8 cellular contexts compared by ENCODE assay signal in the genomic region with DNA sequence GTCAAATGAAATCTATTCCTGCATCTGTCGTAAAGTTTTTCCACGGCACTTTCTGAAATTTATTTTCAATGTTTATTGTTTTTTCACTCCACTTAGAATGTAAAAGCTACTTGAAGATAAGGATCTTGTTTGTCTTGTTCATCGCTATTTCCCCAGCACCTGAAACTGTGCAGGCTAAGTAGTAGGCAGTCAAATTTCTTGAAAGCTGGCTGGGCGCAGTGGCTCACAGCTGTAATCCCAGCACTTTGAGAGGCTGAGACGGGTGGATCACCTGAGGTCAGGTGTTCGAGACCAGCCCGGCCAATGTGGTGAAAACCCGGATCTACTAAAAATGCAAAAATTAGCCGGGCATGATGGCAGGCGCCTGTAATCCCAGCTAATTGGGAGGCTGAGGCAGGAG.
DNase-seq lines count a peak whose midpoint lies in the region; ATAC-seq and TF ChIP-seq lines count a peak whose summit lies in the region.
"Not testable (repeated sequence)": the region's sequence is repeated elsewhere in the genome, so short reads cannot be mapped to it uniquely, and the experiment has no call there.

No MANE protein-coding gene starts in this region.

- peak overlapping the region; percentile 82 for H3K27ac ChIP-seq in 22Rv1
- not testable (repeated sequence) for H3K27ac ChIP-seq in naive thymus-derived CD4-positive, alpha-beta T cell (ENCODE audit: low read depth, low read length); trophoblast cell (ENCODE audit: low read depth, low read length)

- peak overlapping the region; percentile 14 for H3K4me3 Mint-ChIP-seq in T-helper 1 cell treated with Interleukin-12 subunit alpha and Interleukin-12 subunit beta and Interleukin-4 antibody, amounts not matched to agents 30 μg/mL and 1 μg/mL, for 36 hours
- H3K4me3 Mint-ChIP-seq in activated CD4-positive, alpha-beta T cell treated with anti-CD3 and anti-CD28 coated beads, Interleukin-2, amount 10 ng/mL, durations not matched to agents 7 days and 5 days: peak overlapping the region; percentile 25
- H3K4me3 Mint-ChIP-seq in activated naive CD4-positive, alpha-beta T cell treated with anti-CD3 and anti-CD28 coated beads, Interleukin-2, amount 10 ng/mL, durations not matched to agents 7 days and 5 days: peak overlapping the region; percentile 37
- peak overlapping the region; percentile 42 for H3K4me3 Mint-ChIP-seq in central memory CD8-positive, alpha-beta T cell
- peak overlapping the region in 7 of 10 donors; percentile 21 to 88 (median 40) for H3K4me3 Mint-ChIP-seq in naive thymus-derived CD4-positive, alpha-beta T cell

- H3K18ac ChIP-seq in trophoblast cell (ENCODE audit: low read length): not testable (repeated sequence)

- H3K36me3 ChIP-seq in naive thymus-derived CD4-positive, alpha-beta T cell (ENCODE audit: control insufficient read depth in 2 of 3, insufficient read depth in 3 of 3, low read length in 3 of 3); trophoblast cell (ENCODE audit: control insufficient read depth in 1 of 2, insufficient read depth in 2 of 2, low read length in 2 of 2): not testable (repeated sequence)

- not testable (repeated sequence) for H2AK5ac ChIP-seq in trophoblast cell (ENCODE audit: low read length)

- H3K79me2 ChIP-seq in trophoblast cell (ENCODE audit: control insufficient read depth, insufficient read depth, low read length, poor library complexity): not testable (repeated sequence)

- CTCF ChIA-PET in activated CD4-positive, alpha-beta T cell treated with anti-CD3 and anti-CD28 coated beads, Interleukin-2, amount 10 ng/mL, durations not matched to agents 7 days and 5 days (lab: Charles Lee); activated naive CD4-positive, alpha-beta T cell treated with anti-CD3 and anti-CD28 coated beads, Interleukin-2, amount 10 ng/mL, durations not matched to agents 7 days and 5 days (lab: Charles Lee); naive thymus-derived CD4-positive, alpha-beta T cell (lab: Charles Lee): not testable (repeated sequence)

- not testable (repeated sequence) for H2AFZ ChIP-seq in trophoblast cell (ENCODE audit: insufficient read depth, low read length, poor library complexity)

- H2BK12ac ChIP-seq in trophoblast cell (ENCODE audit: low read length): not testable (repeated sequence)

- H4K12ac ChIP-seq in trophoblast cell (ENCODE audit: low read depth, low read length): not testable (repeated sequence)

- H3K4me1 ChIP-seq in naive thymus-derived CD4-positive, alpha-beta T cell (ENCODE audit: control insufficient read depth in 2 of 2, insufficient read depth in 2 of 2, low read length in 2 of 2); trophoblast cell (ENCODE audit: control insufficient read depth in 1 of 2, insufficient read depth in 2 of 2, low read length in 2 of 2): not testable (repeated sequence)

- H3K36me3 Mint-ChIP-seq in T-helper 1 cell treated with Interleukin-12 subunit alpha and Interleukin-12 subunit beta and Interleukin-4 antibody, amounts not matched to agents 30 μg/mL and 1 μg/mL, for 36 hours (ENCODE audit: low read depth); activated CD4-positive, alpha-beta T cell treated with anti-CD3 and anti-CD28 coated beads, Interleukin-2, amount 10 ng/mL, durations not matched to agents 7 days and 5 days (ENCODE audit: low read depth); activated naive CD4-positive, alpha-beta T cell treated with anti-CD3 and anti-CD28 coated beads, Interleukin-2, amount 10 ng/mL, durations not matched to agents 7 days and 5 days; central memory CD8-positive, alpha-beta T cell (ENCODE audit: insufficient read depth); naive thymus-derived CD4-positive, alpha-beta T cell: not testable (repeated sequence)

- not testable (repeated sequence) for H3K9ac ChIP-seq in trophoblast cell (ENCODE audit: low read length)

- H3K4ac ChIP-seq in trophoblast cell (ENCODE audit: low read depth, low read length): not testable (repeated sequence)

- not testable (repeated sequence) for H2BK5ac ChIP-seq in trophoblast cell (ENCODE audit: low read depth, low read length, poor library complexity)

- H4K8ac ChIP-seq in trophoblast cell (ENCODE audit: low read depth, low read length): not testable (repeated sequence)

- not testable (repeated sequence) for H4K91ac ChIP-seq in trophoblast cell (ENCODE audit: low read depth, low read length)

- H3K14ac ChIP-seq in trophoblast cell (ENCODE audit: low read length): not testable (repeated sequence)

- not testable (repeated sequence) for H2BK120ac ChIP-seq in trophoblast cell (ENCODE audit: insufficient read depth, low read length, poor library complexity)

- not testable (repeated sequence) for H3K9me3 ChIP-seq in naive thymus-derived CD4-positive, alpha-beta T cell (ENCODE audit: control insufficient read depth in 2 of 3, low read length in 3 of 3); trophoblast cell (ENCODE audit: insufficient read depth, low read depth, low read length)

- H3K4me1 Mint-ChIP-seq in T-helper 1 cell treated with Interleukin-12 subunit alpha and Interleukin-12 subunit beta and Interleukin-4 antibody, amounts not matched to agents 30 μg/mL and 1 μg/mL, for 36 hours (ENCODE audit: low read depth); activated CD4-positive, alpha-beta T cell treated with anti-CD3 and anti-CD28 coated beads, Interleukin-2, amount 10 ng/mL, durations not matched to agents 7 days and 5 days; central memory CD8-positive, alpha-beta T cell; naive thymus-derived CD4-positive, alpha-beta T cell: not testable (repeated sequence)
- peaks cover 13% of the 10 kb centered on the region for H3K4me1 Mint-ChIP-seq in activated naive CD4-positive, alpha-beta T cell treated with anti-CD3 and anti-CD28 coated beads, Interleukin-2, amount 10 ng/mL, durations not matched to agents 7 days and 5 days

- intact Hi-C loops in naive thymus-derived CD4-positive, alpha-beta T cell (cut with micrococcal nuclease): not testable (repeated sequence)

- not testable (repeated sequence) for H3K4me2 ChIP-seq in trophoblast cell (ENCODE audit: low read length)

- ATAC-seq in central memory CD8-positive, alpha-beta T cell (replicated peaks; ENCODE audit: extremely low read depth, poor library complexity, severe bottlenecking); naive thymus-derived CD4-positive, alpha-beta T cell: not testable (repeated sequence)

- H3K27ac Mint-ChIP-seq in T-helper 1 cell treated with Interleukin-12 subunit alpha and Interleukin-12 subunit beta and Interleukin-4 antibody, amounts not matched to agents 30 μg/mL and 1 μg/mL, for 36 hours; activated CD4-positive, alpha-beta T cell treated with anti-CD3 and anti-CD28 coated beads, Interleukin-2, amount 10 ng/mL, durations not matched to agents 7 days and 5 days; activated naive CD4-positive, alpha-beta T cell treated with anti-CD3 and anti-CD28 coated beads, Interleukin-2, amount 10 ng/mL, durations not matched to agents 7 days and 5 days; central memory CD8-positive, alpha-beta T cell (ENCODE audit: low read depth); naive thymus-derived CD4-positive, alpha-beta T cell: not testable (repeated sequence)

- TF ChIP-seq CTCF in 22Rv1 (IDR thresholded peaks at IDR 0.05); LNCaP clone FGC (IDR thresholded peaks at IDR 0.05; ENCODE audit: control insufficient read depth, extremely low read depth, insufficient read depth): not testable (repeated sequence)

- H3K79me1 ChIP-seq in trophoblast cell (ENCODE audit: low read length): not testable (repeated sequence)

- H3K4me3 ChIP-seq in LNCaP clone FGC (ENCODE audit: low read depth, low read length); naive thymus-derived CD4-positive, alpha-beta T cell (ENCODE audit: low read length); trophoblast cell (ENCODE audit: low read depth, low read length): not testable (repeated sequence)

- H3K23ac ChIP-seq in trophoblast cell (ENCODE audit: low read length): not testable (repeated sequence)

- WGBS in trophoblast cell (ENCODE audit: extremely low coverage, insufficient coverage, insufficient read length): no CpG with 5 or more reads among the region's 10 CpGs

- DNase-seq in LNCaP clone FGC (ENCODE audit: low read depth) (peak; percentile 13), trophoblast cell (peak; percentile 39 to 66)
- DNase-seq in activated CD4-positive, alpha-beta T cell treated with anti-CD3 and anti-CD28 coated beads, Interleukin-2, amount 10 ng/mL, durations not matched to agents 7 days and 5 days; activated naive CD4-positive, alpha-beta T cell treated with anti-CD3 and anti-CD28 coated beads, Interleukin-2, amount 10 ng/mL, durations not matched to agents 7 days and 5 days; central memory CD8-positive, alpha-beta T cell (ENCODE audit: low spot score in 2 of 2); naive thymus-derived CD4-positive, alpha-beta T cell: not testable (repeated sequence)

- POLR2A ChIA-PET in activated CD4-positive, alpha-beta T cell treated with anti-CD3 and anti-CD28 coated beads, Interleukin-2, amount 10 ng/mL, durations not matched to agents 7 days and 5 days (lab: Charles Lee); naive thymus-derived CD4-positive, alpha-beta T cell (lab: Charles Lee): not testable (repeated sequence)

- H3K27me3 Mint-ChIP-seq in T-helper 1 cell treated with Interleukin-12 subunit alpha and Interleukin-12 subunit beta and Interleukin-4 antibody, amounts not matched to agents 30 μg/mL and 1 μg/mL, for 36 hours (ENCODE audit: low read depth): peaks cover 14% of the 10 kb centered on the region
- peaks cover 16% of the 10 kb centered on the region for H3K27me3 Mint-ChIP-seq in activated CD4-positive, alpha-beta T cell treated with anti-CD3 and anti-CD28 coated beads, Interleukin-2, amount 10 ng/mL, durations not matched to agents 7 days and 5 days
- peaks cover 28% of the 10 kb centered on the region for H3K27me3 Mint-ChIP-seq in activated naive CD4-positive, alpha-beta T cell treated with anti-CD3 and anti-CD28 coated beads, Interleukin-2, amount 10 ng/mL, durations not matched to agents 7 days and 5 days
- not testable (repeated sequence) for H3K27me3 Mint-ChIP-seq in central memory CD8-positive, alpha-beta T cell
- peaks cover 0 to 18% (median 0%) of the 10 kb centered on the region in 5 donors for H3K27me3 Mint-ChIP-seq in naive thymus-derived CD4-positive, alpha-beta T cell

- not testable (repeated sequence) for H3K27me3 ChIP-seq in naive thymus-derived CD4-positive, alpha-beta T cell (ENCODE audit: control insufficient read depth in 2 of 2, insufficient read depth in 2 of 2, low read length in 2 of 2); trophoblast cell (ENCODE audit: insufficient read depth, low read length)

- H3K9me3 Mint-ChIP-seq in T-helper 1 cell treated with Interleukin-12 subunit alpha and Interleukin-12 subunit beta and Interleukin-4 antibody, amounts not matched to agents 30 μg/mL and 1 μg/mL, for 36 hours; activated CD4-positive, alpha-beta T cell treated with anti-CD3 and anti-CD28 coated beads, Interleukin-2, amount 10 ng/mL, durations not matched to agents 7 days and 5 days; activated naive CD4-positive, alpha-beta T cell treated with anti-CD3 and anti-CD28 coated beads, Interleukin-2, amount 10 ng/mL, durations not matched to agents 7 days and 5 days; central memory CD8-positive, alpha-beta T cell; naive thymus-derived CD4-positive, alpha-beta T cell: not testable (repeated sequence)
